Comparison of ENCODE assay signal across 9 cellular contexts in genomic region chr6:159197251-159197650, GRCh38. TPM values are rescaled to one million over a fixed set of nuclear protein-coding genes. Genes with fewer than 3 reads are reported as not detected.
"Had no signal": no experiment of that assay in that cellular context is flagged by ENCODE, and none has a peak within 500 bp of the region (broad histone marks: within the 10 kb centered on the region; RNA-seq: fewer than 3 reads in every experiment).

No MANE protein-coding gene starts in this region.

- H3K9me3 ChIP-seq: HAP-1 had no signal

- H3K9ac ChIP-seq: GM23248 had no signal

- H3K4me1 ChIP-seq: HAP-1 had no signal

- H2AFZ ChIP-seq: GM23248, GM23338 had no signal

- DNase-seq: GM23248, GOT3, H7, H9, HCEC 1CT, HFFc6 had no signal

- H3K36me3 ChIP-seq: HAP-1 had no signal

- H3K27ac ChIP-seq: GM23248 had no signal

- H3K4me3 ChIP-seq: GM23248, GM23338, HAP-1 had no signal

- H3K4me2 ChIP-seq: GM23338 had no signal

- ATAC-seq: GM23338, HCT116 had no signal

RNA-seq across cellular contexts. Expression of gene FNDC1, which starts 28.1 kb away (rescaled TPM):
- total RNA-seq: H7, HFFc6 had no signal
